ENCODE assay signal across 9 cellular contexts in genomic region chr17:4101127-4101798, GRCh38. TPM values are rescaled to one million over a fixed set of nuclear protein-coding genes. Genes with fewer than 3 reads are reported as not detected.
DNase-seq lines count a peak whose midpoint lies in the region; ATAC-seq and TF ChIP-seq lines count a peak whose summit lies in the region.
"Had no signal": no experiment of that assay in that cellular context is flagged by ENCODE, and none has a peak within 500 bp of the region (broad histone marks: within the 10 kb centered on the region; RNA-seq: fewer than 3 reads in every experiment).

No MANE protein-coding gene starts in this region.

- in situ Hi-C loops in Panc1 (cut with HindIII; ENCODE audit: low pct_unique_long_range_greater_than_20kb, low sequenced_read_pairs) = no loop called here
- in situ Hi-C loops in GM23248 (cut with MboI) = no loop called here

- H3K79me2 ChIP-seq in GM23248 (ENCODE audit: insufficient read depth) = peaks cover 33% of the 10 kb centered on the region

- 0 out of 2 replicates have a peak, but pooled peaks cover 4% of the 10 kb centered on the region for H3F3A ChIP-seq in GM23248 (ENCODE audit: insufficient read depth)

- H3K4me2 ChIP-seq in GM23248 (ENCODE audit: unreplicated experiment) = no peak overlapping the region

- WGBS in GM23248 (ENCODE audit: low coverage in 1 of 2, low lambda C conversion rate in 2 of 2, missing lambda C conversion rate in 2 of 2), 2 experiments = 82 to 85% methylated on average over 12 of the region's 12 CpGs

- H3K36me3 Mint-ChIP-seq in endothelial cell (ENCODE audit: low read depth, unreplicated experiment) (peaks cover 35% of the 10 kb centered on the region), nephron progenitor cell (ENCODE audit: low read depth) (peaks cover 65% of the 10 kb centered on the region)

- H3K9me2 ChIP-seq in GM23248 (ENCODE audit: insufficient read depth) = no peaks in the 10 kb centered on the region

- H3K36me3 ChIP-seq in Panc1 (ENCODE audit: control insufficient read depth, insufficient read depth, low read length) (peaks cover 9% of the 10 kb centered on the region), GM23248 (ENCODE audit: low read depth) (peaks cover 28% of the 10 kb centered on the region)

- peaks cover 5% of the 10 kb centered on the region for H3K4me1 Mint-ChIP-seq in endothelial cell (ENCODE audit: unreplicated experiment)
- H3K4me1 Mint-ChIP-seq in nephron progenitor cell = peaks cover 16% of the 10 kb centered on the region

- ATAC-seq in Panc1 (peak; percentile 30; the same call in 1 of the 2 replicates), GM21381 (IDR thresholded peaks at IDR 0.05; ENCODE audit: unreplicated experiment) (no peak), HG02798 (IDR thresholded peaks at IDR 0.05; ENCODE audit: poor library complexity, unreplicated experiment) (no peak)

- H3K27ac ChIP-seq in C4-2B (peak overlapping the region; percentile 72), Panc1 (ENCODE audit: low read length) (no peak overlapping the region), GM23248 (no peak overlapping the region)

- H3K9me3 Mint-ChIP-seq in endothelial cell (ENCODE audit: unreplicated experiment) = no peaks in the 10 kb centered on the region
- H3K9me3 Mint-ChIP-seq in nephron progenitor cell = no peaks in the 10 kb centered on the region

- no peaks in the 10 kb centered on the region for H3K27me3 ChIP-seq in Panc1 (ENCODE audit: control insufficient read depth, insufficient read depth, low read length)
- H3K27me3 ChIP-seq in GM23248 (replicated peaks; ENCODE audit: insufficient read depth) = no peaks in the 10 kb centered on the region

- CTCF ChIA-PET in Panc1 (lab: Charles Lee) = no interaction called here

- H4K20me1 ChIP-seq in GM23248 (ENCODE audit: insufficient read depth) = no peaks in the 10 kb centered on the region

- H3K4me1 ChIP-seq in Panc1 (ENCODE audit: control insufficient read depth, insufficient read depth, low read length) = no peaks in the 10 kb centered on the region
- H3K4me1 ChIP-seq in GM23248 (ENCODE audit: insufficient read depth) = no peaks in the 10 kb centered on the region

- H3K9me3 ChIP-seq in Panc1 (ENCODE audit: control insufficient read depth, insufficient read depth, low read depth, low read length) = no peaks in the 10 kb centered on the region
- H3K9me3 ChIP-seq in GM23248 (ENCODE audit: low read depth) = no peaks in the 10 kb centered on the region

- TF ChIP-seq CTCF in C4-2B (conservative IDR thresholded peaks at IDR 0.05) (no peak), Panc1 (IDR thresholded peaks at IDR 0.05) (no peak), endothelial cell (IDR thresholded peaks at IDR 0.05; ENCODE audit: unreplicated experiment) (no peak), nephron progenitor cell (IDR thresholded peaks at IDR 0.05) (no peak)

- H3K4me3 ChIP-seq in Panc1 (ENCODE audit: low read depth in 2 of 2, low read length in 2 of 2) = no peak overlapping the region
- H3K4me3 ChIP-seq in GM23248 = no peak overlapping the region

- H3K27ac Mint-ChIP-seq in endothelial cell (ENCODE audit: unreplicated experiment) = peak overlapping the region; percentile 71
- H3K27ac Mint-ChIP-seq in nephron progenitor cell = peak overlapping the region; percentile 91

- no TSS peak for BruUV-seq in Panc1 (replicated peaks; lab: Mats Ljungman, UMichigan)

- intact Hi-C loops in Panc1 (cut with micrococcal nuclease; ENCODE audit: unreplicated experiment) = no loop called here

- H3K4me3 Mint-ChIP-seq in endothelial cell (ENCODE audit: unreplicated experiment) (no peak overlapping the region), nephron progenitor cell (no peak overlapping the region)

- no peak for DNase-seq in Panc1 (ENCODE audit: low read depth, low spot score)
- DNase-seq in endothelial cell (ENCODE audit: low spot score) = no peak
- DNase-seq in nephron progenitor cell = no peak
- DNase-seq in NCI-H510A (lab: John Stamatoyannopoulos, UW) = no peak
- DNase-seq in GM23248 = no peak
- DNase-seq: NCI-H1436 had no signal

- no peak overlapping the region for H3K9ac ChIP-seq in GM23248

- H3K27me3 Mint-ChIP-seq in endothelial cell (ENCODE audit: unreplicated experiment) (no peaks in the 10 kb centered on the region), nephron progenitor cell (ENCODE audit: low read depth, poor library complexity) (no peaks in the 10 kb centered on the region)

- H2AFZ ChIP-seq in GM23248 = no peak overlapping the region

- POLR2A ChIA-PET in Panc1 (lab: Charles Lee) = no interaction called here

RNA-seq across cellular contexts. Expression of gene ZZEF1, which starts 41.6 kb away (rescaled TPM):
- total RNA-seq in Panc1 (2021; ENCODE audit: unreplicated experiment) = 28.4 TPM
- 21.1 TPM for polyA plus RNA-seq in Panc1 (2012; ENCODE audit: insufficient read length)
- total RNA-seq in endothelial cell (ENCODE audit: unreplicated experiment) = 43.3 TPM
- total RNA-seq in GM23248 (2014; rRNA removed; shearing (Covaris generic)) = 25.3 and 29.0 TPM in 2 replicates
- 3.2 and 4.1 TPM in 2 replicates for polyA plus RNA-seq in GM23248 (2016; fragmentation: Nextera tagmentation; extraction: Ambion mirVana)

RNA-seq across cellular contexts. Expression of gene CYB5D2, which starts 41.7 kb away (rescaled TPM):
- total RNA-seq in Panc1 (2021; ENCODE audit: unreplicated experiment) = 13.7 TPM
- polyA plus RNA-seq in Panc1 (2012; ENCODE audit: insufficient read length) = 22.9 TPM
- total RNA-seq in endothelial cell (ENCODE audit: unreplicated experiment) = 29.9 TPM
- 19.1 and 37.8 TPM in 2 replicates for total RNA-seq in GM23248 (2014; rRNA removed; shearing (Covaris generic))
- polyA plus RNA-seq in GM23248 (2016; fragmentation: Nextera tagmentation; extraction: Ambion mirVana) = 32.4 and 35.7 TPM in 2 replicates
